In the genomic region with DNA sequence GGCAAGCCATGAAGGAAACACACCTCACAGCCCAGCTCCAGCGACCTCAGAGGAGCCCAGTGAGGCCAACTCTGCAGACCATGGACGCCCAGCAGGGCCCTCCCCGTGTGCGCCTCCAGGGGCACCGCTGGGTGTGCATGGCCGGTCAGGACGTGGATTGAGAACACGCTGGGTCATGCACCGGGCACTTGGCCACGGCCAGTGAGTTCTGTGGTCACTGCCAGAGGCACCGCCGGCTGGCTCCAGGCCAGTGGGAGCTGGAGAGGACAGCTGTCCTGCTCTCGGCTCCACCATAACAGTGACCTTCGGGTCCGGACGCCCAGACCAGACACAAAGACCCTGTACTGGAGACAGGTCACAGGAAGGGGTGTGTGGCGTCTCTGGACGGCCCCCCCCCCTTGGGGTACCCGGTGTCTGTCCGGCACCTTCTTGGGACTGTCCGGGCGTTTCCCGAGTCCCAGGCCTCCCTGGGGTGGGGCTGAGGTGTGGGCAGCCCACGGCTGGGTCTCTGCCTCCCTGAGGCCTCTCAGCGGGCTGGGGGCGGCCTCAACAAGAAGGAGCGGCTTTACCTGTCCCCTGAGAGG, we compare ENCODE assay signal across 17 cellular contexts. TPM values are rescaled to one million over a fixed set of nuclear protein-coding genes. Genes with fewer than 3 reads are reported as not detected.
DNase-seq lines count a peak whose midpoint lies in the region; ATAC-seq, FAIRE-seq and TF ChIP-seq lines count a peak whose summit lies in the region.
"Had no signal": no experiment of that assay in that cellular context is flagged by ENCODE, and none has a peak within 500 bp of the region (broad histone marks: within the 10 kb centered on the region; RNA-seq: fewer than 3 reads in every experiment).

No MANE protein-coding gene starts in this region.

- peak overlapping the region; percentile 58 for H3K4me2 ChIP-seq in A549

- H3K27ac ChIP-seq in A549 (0 out of 6 replicates have a peak overlapping the region, but pooled peaks of 1 of the 2 experiments have one; percentile 27), Panc1 (ENCODE audit: low read length) (no peak overlapping the region)
- H3K27ac ChIP-seq: GM23248, SK-N-MC, VCaP had no signal

- CTCF ChIA-PET in A549 (lab: Yijun Ruan, JAX), result interaction anchor here (0.6 to 0.9 kb wide), 3 partner anchors 50 to 289 kb away, joined by 3 to 6 read pairs (median 4); no protein-coding TSS in a partner anchor
- CTCF ChIA-PET in Panc1 (lab: Charles Lee), result no interaction called here
- CTCF ChIA-PET in activated CD4-positive, alpha-beta memory T cell treated with anti-CD3 and anti-CD28 coated beads for 36 hours (lab: Charles Lee), result no interaction called here

- H3K4me3 Mint-ChIP-seq in activated CD4-positive, alpha-beta memory T cell treated with anti-CD3 and anti-CD28 coated beads for 36 hours, result no peak overlapping the region

- H3K9me3 Mint-ChIP-seq in activated CD4-positive, alpha-beta memory T cell treated with anti-CD3 and anti-CD28 coated beads for 36 hours, result peaks cover 4% of the 10 kb centered on the region

- in situ Hi-C loops in Panc1 (cut with HindIII; ENCODE audit: low pct_unique_long_range_greater_than_20kb, low sequenced_read_pairs), result no loop called here

- H3K4me1 ChIP-seq in A549, result peaks cover 6% of the 10 kb centered on the region; the same call in 1 of the 3 replicates
- H3K4me1 ChIP-seq in Panc1 (ENCODE audit: control insufficient read depth, insufficient read depth, low read length), result peaks cover 5% of the 10 kb centered on the region

- peaks cover 6% of the 10 kb centered on the region for H3K27me3 Mint-ChIP-seq in activated CD4-positive, alpha-beta memory T cell treated with anti-CD3 and anti-CD28 coated beads for 36 hours

- no peak overlapping the region for H3K4me3 ChIP-seq in A549
- H3K4me3 ChIP-seq in Panc1 (ENCODE audit: low read depth in 2 of 2, low read length in 2 of 2), result peak overlapping the region; percentile 3 to 29; a peak in 3 of 4 replicates
- H3K4me3 ChIP-seq: GM12878, GM23248, mucosa of descending colon, SK-N-MC had no signal

- no peaks in the 10 kb centered on the region for H3K36me3 Mint-ChIP-seq in activated CD4-positive, alpha-beta memory T cell treated with anti-CD3 and anti-CD28 coated beads for 36 hours

- no peak for TF ChIP-seq POLR2A in A549 (IDR thresholded peaks at IDR 0.05; ENCODE audit: low read length)

- no peak for TF ChIP-seq RAD21 in A549 (conservative IDR thresholded peaks at IDR 0.05 in 1 of 2, IDR thresholded peaks at IDR 0.05 in 1 of 2)

- WGBS in A549 (ENCODE audit: missing lambda C conversion rate), result 24% methylated on average over 16 of the region's 27 CpGs

- peak; percentile 69 to 74 for ATAC-seq in A549
- peak; percentile 73 for ATAC-seq in Panc1
- peak; percentile 79 for ATAC-seq in Right ventricle myocardium superior (ENCODE audit: poor library complexity)
- ATAC-seq in HG03378 (IDR thresholded peaks at IDR 0.05; ENCODE audit: unreplicated experiment), result no peak
- ATAC-seq in HG02588 (IDR thresholded peaks at IDR 0.05; ENCODE audit: unreplicated experiment), result no peak

- intact Hi-C loops in Panc1 (cut with micrococcal nuclease; ENCODE audit: unreplicated experiment), result loop anchor here (2.0 kb wide), 1 partner anchor 50 kb away; no protein-coding TSS in a partner anchor
- intact Hi-C loops in Right ventricle myocardium superior (cut with DNase I), result loop anchor here (5.0 kb wide), 2 partner anchors 179 to 286 kb away; no protein-coding TSS in a partner anchor
- intact Hi-C loops in activated CD4-positive, alpha-beta memory T cell treated with anti-CD3 and anti-CD28 coated beads for 36 hours (cut with micrococcal nuclease), result loop anchor here (5.0 kb wide), 1 partner anchor 286 kb away; no protein-coding TSS in a partner anchor

- no peaks in the 10 kb centered on the region for H3K4me1 Mint-ChIP-seq in activated CD4-positive, alpha-beta memory T cell treated with anti-CD3 and anti-CD28 coated beads for 36 hours (ENCODE audit: low read depth)

- no peaks in the 10 kb centered on the region for H3K36me3 ChIP-seq in Panc1 (ENCODE audit: control insufficient read depth, insufficient read depth, low read length)

- H3K27ac Mint-ChIP-seq in activated CD4-positive, alpha-beta memory T cell treated with anti-CD3 and anti-CD28 coated beads for 36 hours, result no peak overlapping the region

- POLR2A ChIA-PET in A549 (lab: Yijun Ruan, JAX), result no interaction called here
- POLR2A ChIA-PET in Panc1 (lab: Charles Lee), result no interaction called here
- POLR2A ChIA-PET in activated CD4-positive, alpha-beta memory T cell treated with anti-CD3 and anti-CD28 coated beads for 36 hours (lab: Charles Lee), result no interaction called here

- no peak for TF ChIP-seq EP300 in A549 (IDR thresholded peaks at IDR 0.05)

- no TSS peak for BruUV-seq in Panc1 (replicated peaks; lab: Mats Ljungman, UMichigan)

- no peak for TF ChIP-seq CTCF in A549 (IDR thresholded peaks at IDR 0.05)
- no peak for TF ChIP-seq CTCF in Panc1 (IDR thresholded peaks at IDR 0.05)

- no peak for DNase-seq in A549 (ENCODE audit: low read depth in 1 of 2, low spot score in 1 of 2)
- DNase-seq in Panc1 (ENCODE audit: low read depth, low spot score), result no peak
- DNase-seq in Right ventricle myocardium superior, result peak; percentile 68
- DNase-seq in occipital lobe (lab: John Stamatoyannopoulos, UW), result peak; percentile 20
- no peak for DNase-seq in activated naive CD4-positive, alpha-beta T cell treated with anti-CD3 and anti-CD28 coated beads, Interleukin-2, amount 50 U/mL, for 16 hours
- no peak for DNase-seq in activated CD4-positive, alpha-beta memory T cell treated with anti-CD3 and anti-CD28 coated beads for 36 hours
- DNase-seq: DMS79 had no signal

- H3K27me3 ChIP-seq in Panc1 (ENCODE audit: control insufficient read depth, insufficient read depth, low read length), result peaks cover 21% of the 10 kb centered on the region

- peaks cover 3% of the 10 kb centered on the region; the same call in 2 of the 3 replicates for H3K9me3 ChIP-seq in A549
- H3K9me3 ChIP-seq in Panc1 (ENCODE audit: control insufficient read depth, insufficient read depth, low read depth, low read length), result no peaks in the 10 kb centered on the region
- H3K9me3 ChIP-seq: mucosa of descending colon had no signal

- FAIRE-seq in A549 (lab: Jason Lieb, UNC), result no peak
- FAIRE-seq: endometrium, GM12878 had no signal

TF ChIP-seq in A549, 52 proteins besides CTCF, POLR2A, EP300 and RAD21:
- TF ChIP-seq CHD4 (IDR thresholded peaks at IDR 0.05; ENCODE audit: borderline replicate concordance), result no peak
- TF ChIP-seq HOXB13 (CRISPR knock-in tag; IDR thresholded peaks at IDR 0.05; ENCODE audit: low read depth), result no peak
- TF ChIP-seq CBX2 (IDR thresholded peaks at IDR 0.05; ENCODE audit: borderline replicate concordance, low read depth), result no peak
- no peak for TF ChIP-seq GATA3 (IDR thresholded peaks at IDR 0.05; ENCODE audit: borderline replicate concordance)
- TF ChIP-seq MAZ (IDR thresholded peaks at IDR 0.05; ENCODE audit: borderline replicate concordance, low read depth, low read length), result no peak
- no peak for TF ChIP-seq ZSCAN20 (CRISPR knock-in tag; IDR thresholded peaks at IDR 0.05)
- TF ChIP-seq TFCP2L1 (CRISPR knock-in tag; IDR thresholded peaks at IDR 0.05), result no peak
- no peak for TF ChIP-seq KDM5A (IDR thresholded peaks at IDR 0.05)
- TF ChIP-seq RARB (CRISPR knock-in tag; IDR thresholded peaks at IDR 0.05), result no peak
- no peak for TF ChIP-seq EHMT2 (IDR thresholded peaks at IDR 0.05; ENCODE audit: low read depth)
- TF ChIP-seq, protein P1, sequence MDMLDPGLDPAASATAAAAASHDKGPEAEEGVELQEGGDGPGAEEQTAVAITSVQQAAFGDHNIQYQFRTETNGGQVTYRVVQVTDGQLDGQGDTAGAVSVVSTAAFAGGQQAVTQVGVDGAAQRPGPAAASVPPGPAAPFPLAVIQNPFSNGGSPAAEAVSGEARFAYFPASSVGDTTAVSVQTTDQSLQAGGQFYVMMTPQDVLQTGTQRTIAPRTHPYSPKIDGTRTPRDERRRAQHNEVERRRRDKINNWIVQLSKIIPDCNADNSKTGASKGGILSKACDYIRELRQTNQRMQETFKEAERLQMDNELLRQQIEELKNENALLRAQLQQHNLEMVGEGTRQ (IDR thresholded peaks at IDR 0.05), result no peak

RNA-seq across cellular contexts. Expression of a gene that starts 50.4 kb away (rescaled TPM):
- polyA plus RNA-seq in A549 (2011; rRNA removed) (not detected in 2 replicates), A549 (2017; fragmentation: RNase III; extraction: RNeasy Plus Mini Kit Qiagen cat#74134 plus additional on column Dnase treatment) (not detected in 3 replicates)
- 0.01 TPM in 1 of 2 replicates, not detected in the other for polyA plus RNA-seq in A549 (2012; cell fraction: cytosol; rRNA removed)
- not detected in 2 replicates for polyA plus RNA-seq in A549 (2012; cell fraction: nucleus; rRNA removed)
- polyA minus RNA-seq in A549 (2011; rRNA and poly(A)+ RNA removed), result not detected in 2 replicates
- total RNA-seq in Panc1 (2021; ENCODE audit: unreplicated experiment) (1.6 TPM), Right ventricle myocardium superior (not detected), occipital lobe (not detected)
- polyA plus RNA-seq in Panc1 (2012; ENCODE audit: insufficient read length), result 12.0 TPM
- total RNA-seq in activated CD4-positive, alpha-beta memory T cell treated with anti-CD3 and anti-CD28 coated beads for 36 hours, result not detected
- total RNA-seq: GM12878, GM23248, HT1080, mucosa of descending colon had no signal
- polyA plus RNA-seq: AG04450 had no signal

Comparison
In these comparisons a context has a peak if more than half of its experiments do, and no peak if none do; other contexts are left out.
1. ATAC-seq: peak in A549 (2 of 2), Panc1 (single experiment) and Right ventricle myocardium superior (single experiment); none in HG03378 (single experiment) and HG02588 (single experiment).
2. DNase-seq: peak in Right ventricle myocardium superior (single experiment) and occipital lobe (single experiment); none in A549 (0 of 2), Panc1 (single experiment), activated naive CD4-positive, alpha-beta T cell treated with anti-CD3 and anti-CD28 coated beads, Interleukin-2, amount 50 U/mL, for 16 hours (single experiment) and activated CD4-positive, alpha-beta memory T cell treated with anti-CD3 and anti-CD28 coated beads for 36 hours (single experiment).